11 cellular contexts compared by ENCODE assay signal in genomic region chr1:206856674-206857464, GRCh38. TPM values are rescaled to one million over a fixed set of nuclear protein-coding genes. Genes with fewer than 3 reads are reported as not detected.
DNase-seq lines count a peak whose midpoint lies in the region; ATAC-seq and TF ChIP-seq lines count a peak whose summit lies in the region.
"Had no signal": no experiment of that assay in that cellular context is flagged by ENCODE, and none has a peak within 500 bp of the region (broad histone marks: within the 10 kb centered on the region; RNA-seq: fewer than 3 reads in every experiment).

No MANE protein-coding gene starts in this region.

- no peaks in the 10 kb centered on the region for H3K9me3 ChIP-seq in testis

- H3K9me3 Mint-ChIP-seq in endothelial cell (ENCODE audit: unreplicated experiment) = no peaks in the 10 kb centered on the region

- no peak overlapping the region for H3K27ac Mint-ChIP-seq in endothelial cell (ENCODE audit: unreplicated experiment)
- H3K27ac Mint-ChIP-seq: brain had no signal

- H3K27me3 Mint-ChIP-seq in endothelial cell (ENCODE audit: unreplicated experiment) = peaks cover 4% of the 10 kb centered on the region

- ATAC-seq in HG03354 (IDR thresholded peaks at IDR 0.05; ENCODE audit: poor library complexity, severe bottlenecking, unreplicated experiment) (no peak), left cardiac atrium (no peak)

- no peaks in the 10 kb centered on the region for H3K4me1 Mint-ChIP-seq in endothelial cell (ENCODE audit: unreplicated experiment)
- H3K4me1 Mint-ChIP-seq: brain had no signal

- H3K4me3 Mint-ChIP-seq in endothelial cell (ENCODE audit: unreplicated experiment) = no peak overlapping the region
- H3K4me3 Mint-ChIP-seq: brain had no signal

- no peak overlapping the region for H3K4me3 ChIP-seq in testis

- H3K27me3 ChIP-seq in testis = no peaks in the 10 kb centered on the region

- intact Hi-C loops in testis (cut with DNase I; ENCODE audit: low total_unique reads) = no loop called here
- intact Hi-C loops in left cardiac atrium (cut with DNase I) = no loop called here

- 86 to 94% methylated on average over 5 of the region's 5 CpGs for WGBS in testis, 2 donors

- H3K27ac ChIP-seq in 22Rv1 (no peak overlapping the region), testis (no peak overlapping the region)

- H3K36me3 Mint-ChIP-seq in endothelial cell (ENCODE audit: low read depth, unreplicated experiment) = no peaks in the 10 kb centered on the region
- H3K36me3 Mint-ChIP-seq: brain had no signal

- peak; percentile 47 for TF ChIP-seq CTCF in 22Rv1 (IDR thresholded peaks at IDR 0.05)
- TF ChIP-seq CTCF in endothelial cell (IDR thresholded peaks at IDR 0.05; ENCODE audit: unreplicated experiment) = peak; percentile 41
- no peak for TF ChIP-seq CTCF in testis (IDR thresholded peaks at IDR 0.05)

- no peak for TF ChIP-seq POLR2A in testis (IDR thresholded peaks at IDR 0.05)

- H3K36me3 ChIP-seq in testis (ENCODE audit: low read depth, missing control alignments) = no peaks in the 10 kb centered on the region

- H3K4me1 ChIP-seq in testis = no peaks in the 10 kb centered on the region

- DNase-seq in EH (ENCODE audit: low read depth) (peak; percentile 19), OCI-M1 (lab: John Stamatoyannopoulos, UW) (peak; percentile 33), endothelial cell (ENCODE audit: low spot score) (no peak), testis (no peak), superior temporal gyrus (ENCODE audit: extremely low spot score) (no peak), left cardiac atrium (no peak)

RNA-seq across cellular contexts. Expression of gene IL20, which starts 8.6 kb away (rescaled TPM):
- total RNA-seq in endothelial cell (ENCODE audit: unreplicated experiment) (not detected), testis (under 1 TPM in 1 of 2 donors, not detected in 1; 0.43 TPM), left cardiac atrium (not detected)
- polyA plus RNA-seq in testis (ENCODE audit: insufficient read depth, low read depth, low replicate concordance) = 0.37 TPM
- total RNA-seq: Daoy, pulmonary artery endothelial cell had no signal

RNA-seq across cellular contexts. Expression of gene IL24, which starts 40.4 kb away (rescaled TPM):
- total RNA-seq in endothelial cell (ENCODE audit: unreplicated experiment) (not detected), testis (not detected), left cardiac atrium (not detected)
- polyA plus RNA-seq in testis (ENCODE audit: insufficient read depth, low read depth, low replicate concordance) = not detected
- total RNA-seq: pulmonary artery endothelial cell had no signal

Comparison
In these comparisons a context has a peak if more than half of its experiments do, and no peak if none do; other contexts are left out.
1. CTCF ChIP-seq: peak in 22Rv1 (single experiment) and endothelial cell (single experiment); none in testis (0 of 3).
2. DNase-seq: peak in EH (single experiment) and OCI-M1 (single experiment); none in endothelial cell (single experiment), testis (single experiment), superior temporal gyrus (single experiment) and left cardiac atrium (single experiment).